ENCODE assay signal across 7 cellular contexts in the genomic region with DNA sequence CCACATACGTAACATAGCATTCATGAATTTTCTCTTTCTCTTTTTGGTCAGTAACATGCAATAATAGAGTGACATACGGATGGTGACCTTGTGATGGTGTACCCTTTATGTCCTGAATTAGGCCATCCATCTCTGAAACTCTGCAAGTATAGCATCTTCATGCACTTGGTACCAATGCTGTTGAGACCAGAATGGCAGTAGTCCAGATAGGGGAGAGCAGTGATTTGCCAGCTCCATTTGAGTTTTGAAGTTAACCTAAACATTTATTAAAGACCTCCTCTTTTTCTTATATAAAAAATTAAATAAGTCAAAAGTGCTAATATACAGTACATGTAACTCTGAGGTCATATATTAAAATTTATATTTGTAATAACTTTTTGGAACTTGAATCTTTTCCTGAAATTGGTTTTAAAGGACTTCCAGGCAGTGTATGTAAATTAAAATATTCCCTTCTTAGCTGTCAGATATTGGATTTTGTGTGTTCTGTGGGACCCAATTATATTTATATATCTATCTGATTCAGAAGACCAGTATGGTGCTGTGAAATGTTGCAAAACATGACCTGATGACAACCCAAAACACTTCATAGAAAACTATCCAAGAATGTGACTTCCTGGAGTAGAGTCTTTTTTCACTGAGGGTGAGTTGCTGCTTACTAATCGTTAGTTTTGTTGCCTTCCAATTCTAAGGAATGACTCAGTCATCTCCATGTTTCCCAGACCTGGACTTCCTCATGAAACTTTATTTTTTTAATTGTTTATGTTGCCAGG. TPM values are rescaled to one million over a fixed set of nuclear protein-coding genes. Genes with fewer than 3 reads are reported as not detected.
DNase-seq lines count a peak whose midpoint lies in the region; ATAC-seq, FAIRE-seq and TF ChIP-seq lines count a peak whose summit lies in the region.

No MANE protein-coding gene starts in this region.

- POLR2A ChIA-PET in T-cell (lab: Charles Lee) = interaction anchor here (0.6 to 1.0 kb wide), 3 partner anchors 8 to 81 kb away, joined by 3 to 4 read pairs (median 3); no protein-coding TSS in a partner anchor
- POLR2A ChIA-PET in GM10248 (lab: Yijun Ruan, JAX) = no interaction called here

- peak; percentile 67 for FAIRE-seq in H54 (lab: Jason Lieb, UNC)

- no peak for TF ChIP-seq POLR2A in H54 (IDR thresholded peaks at IDR 0.05; ENCODE audit: low read depth, low read length)

- peaks cover 17% of the 10 kb centered on the region for H3K36me3 Mint-ChIP-seq in T-cell
- H3K36me3 Mint-ChIP-seq in stimulated activated naive B cell treated with anti-CD40 and anti-IgM and Interleukin-4, amounts not matched to agents 10 μg/mL and 1 μg/mL and 100 μg/mL, for 72 hours = peaks cover 0 to 10% of the 10 kb centered on the region in 2 donors

- peaks cover 28% of the 10 kb centered on the region for H3K4me1 ChIP-seq in foreskin keratinocyte

- peaks cover 64 to 65% (median 65%) of the 10 kb centered on the region in 3 donors for H3K4me1 Mint-ChIP-seq in T-cell
- H3K4me1 Mint-ChIP-seq in stimulated activated naive B cell treated with anti-CD40 and anti-IgM and Interleukin-4, amounts not matched to agents 10 μg/mL and 1 μg/mL and 100 μg/mL, for 72 hours = peaks cover 30 to 70% of the 10 kb centered on the region in 2 donors

- peak overlapping the region; percentile 99 for H3K27ac Mint-ChIP-seq in T-cell
- peak overlapping the region; percentile 25 for H3K27ac Mint-ChIP-seq in stimulated activated naive B cell treated with anti-CD40 and anti-IgM and Interleukin-4, amounts not matched to agents 10 μg/mL and 1 μg/mL and 100 μg/mL, for 72 hours

- H3K27me3 Mint-ChIP-seq in T-cell = no peaks in the 10 kb centered on the region
- H3K27me3 Mint-ChIP-seq in stimulated activated naive B cell treated with anti-CD40 and anti-IgM and Interleukin-4, amounts not matched to agents 10 μg/mL and 1 μg/mL and 100 μg/mL, for 72 hours = no peaks in the 10 kb centered on the region

- no peaks in the 10 kb centered on the region for H3K9me3 Mint-ChIP-seq in T-cell
- no peaks in the 10 kb centered on the region for H3K9me3 Mint-ChIP-seq in stimulated activated naive B cell treated with anti-CD40 and anti-IgM and Interleukin-4, amounts not matched to agents 10 μg/mL and 1 μg/mL and 100 μg/mL, for 72 hours

- CTCF ChIA-PET in T-cell (lab: Charles Lee) = interaction anchor here (0.5 to 2.6 kb wide), 4 partner anchors 12 to 149 kb away, joined by 3 to 11 read pairs (median 4); no protein-coding TSS in a partner anchor
- CTCF ChIA-PET in GM10248 (lab: Yijun Ruan, JAX) = interaction anchor here (1.0 to 2.3 kb wide), 2 partner anchors 15 to 18 kb away, joined by 3 to 8 read pairs; no protein-coding TSS in a partner anchor

- peak overlapping the region; percentile 97 for H3K27ac ChIP-seq in foreskin keratinocyte

- DNase-seq in H54 (ENCODE audit: insufficient read length, low spot score) (no peak), T-cell (no peak), foreskin keratinocyte (peak; percentile 94 to 97), GM10248 (ENCODE audit: extremely low spot score) (no peak), NCI-H1105 treated with DMSO at 0.1 percent for 48 hours (lab: John Stamatoyannopoulos, UW) (no peak)
- no peak for DNase-seq in stimulated activated naive B cell treated with anti-CD40 and anti-IgM and Interleukin-4, amounts not matched to agents 10 μg/mL and 1 μg/mL and 100 μg/mL, for 72 hours

- H3K4me3 Mint-ChIP-seq in T-cell = peak overlapping the region; percentile 24 to 100 (median 98)
- H3K4me3 Mint-ChIP-seq in stimulated activated naive B cell treated with anti-CD40 and anti-IgM and Interleukin-4, amounts not matched to agents 10 μg/mL and 1 μg/mL and 100 μg/mL, for 72 hours = peak overlapping the region in 1 of 2 donors; percentile 46

- H3K27me3 ChIP-seq in foreskin keratinocyte = no peaks in the 10 kb centered on the region

- ATAC-seq in T-cell (replicated peaks in 1 of 4) (no peak), foreskin keratinocyte (peak; percentile 62), HG03159 (IDR thresholded peaks at IDR 0.05; ENCODE audit: unreplicated experiment) (no peak)
- no peak for ATAC-seq in stimulated activated naive B cell treated with anti-CD40 and anti-IgM and Interleukin-4, amounts not matched to agents 10 μg/mL and 1 μg/mL and 100 μg/mL, for 72 hours (replicated peaks)

- TF ChIP-seq CTCF in foreskin keratinocyte (conservative IDR thresholded peaks at IDR 0.05) = no peak
- no peak for TF ChIP-seq CTCF in GM10248 (IDR thresholded peaks at IDR 0.05; ENCODE audit: control extremely low read depth, extremely low read depth, low read depth, missing control alignments)

RNA-seq across cellular contexts. Expression of gene ELK3, which starts 3.5 kb away (rescaled TPM):
- total RNA-seq in T-cell (10 to 100 TPM; 33.8 to 62.7 (median 55.5) TPM), foreskin keratinocyte (82.5 and 87.1 TPM in 2 replicates)
- polyA plus RNA-seq in foreskin keratinocyte = 32.8 and 37.3 TPM in 2 replicates

Comparison
In these comparisons a context has a peak if more than half of its experiments do, and no peak if none do; other contexts are left out.
1. DNase-seq: peak in foreskin keratinocyte (2 of 2); none in H54 (single experiment), T-cell (0 of 34), stimulated activated naive B cell treated with anti-CD40 and anti-IgM and Interleukin-4, amounts not matched to agents 10 μg/mL and 1 μg/mL and 100 μg/mL, for 72 hours (single experiment), GM10248 (single experiment) and NCI-H1105 treated with DMSO at 0.1 percent for 48 hours (single experiment).